In genomic region chr6:24708612-24709011, GRCh38 we compare ENCODE assay signal across 1 cellular context.
TF ChIP-seq lines count a peak whose summit lies in the region.

No MANE protein-coding gene starts in this region.

TF ChIP-seq in HepG2, 621 proteins besides CTCF, POLR2A, EP300 and RAD21:
- peak; percentile 34; the same call in 1 of the 2 replicates for TF ChIP-seq POLR2G (IDR thresholded peaks at IDR 0.05; ENCODE audit: low read depth, low read length)
- TF ChIP-seq AGO2 (optimal IDR thresholded peaks at IDR 0.05; ENCODE audit: low read depth, low read length) = peak; percentile 75
- TF ChIP-seq RBFOX2 (IDR thresholded peaks at IDR 0.05; ENCODE audit: low read depth, low read length) = peak; percentile 62; the same call in 1 of the 2 replicates
- no peak for TF ChIP-seq ZFP90 (CRISPR knock-in tag; IDR thresholded peaks at IDR 0.05; ENCODE audit: borderline replicate concordance)
